11 cellular contexts compared by ENCODE assay signal in genomic region chrX:45761920-45762319, GRCh38.
DNase-seq lines count a peak whose midpoint lies in the region; ATAC-seq and TF ChIP-seq lines count a peak whose summit lies in the region.
"Had no signal": no experiment of that assay in that cellular context is flagged by ENCODE, and none has a peak within 500 bp of the region (broad histone marks: within the 10 kb centered on the region; RNA-seq: fewer than 3 reads in every experiment).

No MANE protein-coding gene starts in this region.

- peak overlapping the region; percentile 95 for H3K9ac ChIP-seq in skeletal muscle satellite cell (ENCODE audit: low read depth, low read length)

- no peaks in the 10 kb centered on the region for H3K27me3 ChIP-seq in skeletal muscle satellite cell (ENCODE audit: control insufficient read depth, insufficient read depth, low read length)

- H3K4me1 ChIP-seq in skeletal muscle satellite cell (ENCODE audit: control insufficient read depth, insufficient read depth, low read length), result peaks cover 65% of the 10 kb centered on the region

- H3K4me3 Mint-ChIP-seq in activated CD8-positive, alpha-beta memory T cell treated with anti-CD3 and anti-CD28 coated beads, Interleukin-2, amount 10 ng/mL, durations not matched to agents 7 days and 5 days, result peak overlapping the region; percentile 14

- CTCF ChIA-PET in activated CD8-positive, alpha-beta memory T cell treated with anti-CD3 and anti-CD28 coated beads, Interleukin-2, amount 10 ng/mL, durations not matched to agents 7 days and 5 days (lab: Charles Lee), result no interaction called here

- TF ChIP-seq CTCF in NB4 (IDR thresholded peaks at IDR 0.05; ENCODE audit: low read depth, low read length), result no peak

- H3K4me3 ChIP-seq in NB4 (ENCODE audit: low read depth, low read length) (peak overlapping the region; percentile 49), skeletal muscle satellite cell (ENCODE audit: low read length) (peak overlapping the region; percentile 39)

- no peaks in the 10 kb centered on the region for H3K9me3 ChIP-seq in skeletal muscle satellite cell (replicated peaks; ENCODE audit: low read length)

- peak overlapping the region; percentile 70 for H3K27ac Mint-ChIP-seq in activated CD8-positive, alpha-beta memory T cell treated with anti-CD3 and anti-CD28 coated beads, Interleukin-2, amount 10 ng/mL, durations not matched to agents 7 days and 5 days

- TF ChIP-seq POLR2A in NB4 (IDR thresholded peaks at IDR 0.05; ENCODE audit: extremely low read depth, insufficient read length), result no peak

- no peak for ATAC-seq in activated CD8-positive, alpha-beta memory T cell treated with anti-CD3 and anti-CD28 coated beads, Interleukin-2, amount 10 ng/mL, durations not matched to agents 7 days and 5 days
- no peak for ATAC-seq in esophagus mucosa

- H3K4me1 Mint-ChIP-seq in activated CD8-positive, alpha-beta memory T cell treated with anti-CD3 and anti-CD28 coated beads, Interleukin-2, amount 10 ng/mL, durations not matched to agents 7 days and 5 days, result peaks cover 67% of the 10 kb centered on the region

- DNase-seq in activated CD8-positive, alpha-beta memory T cell treated with anti-CD3 and anti-CD28 coated beads, Interleukin-2, amount 10 ng/mL, durations not matched to agents 7 days and 5 days, result no peak
- no peak for DNase-seq in activated CD8-positive, alpha-beta memory T cell treated with anti-CD3 and anti-CD28 coated beads, Interleukin-2, amount 50 U/mL, for 48 hours
- DNase-seq in NB4 (ENCODE audit: low read depth) (no peak), astrocyte of the hippocampus (ENCODE audit: low read depth, low spot score) (peak; percentile 23), midbrain (lab: John Stamatoyannopoulos, UW) (no peak), DMS114 treated with DMSO at 0.1 percent for 48 hours (lab: John Stamatoyannopoulos, UW; ENCODE audit: unreplicated experiment) (no peak)
- DNase-seq: occipital lobe, trophoblast cell had no signal

- no peaks in the 10 kb centered on the region for H3K27me3 Mint-ChIP-seq in activated CD8-positive, alpha-beta memory T cell treated with anti-CD3 and anti-CD28 coated beads, Interleukin-2, amount 10 ng/mL, durations not matched to agents 7 days and 5 days

- H3K9me3 Mint-ChIP-seq in activated CD8-positive, alpha-beta memory T cell treated with anti-CD3 and anti-CD28 coated beads, Interleukin-2, amount 10 ng/mL, durations not matched to agents 7 days and 5 days (ENCODE audit: low read depth), result no peaks in the 10 kb centered on the region
- H3K9me3 Mint-ChIP-seq: activated naive CD4-positive, alpha-beta T cell treated with anti-CD3 and anti-CD28 coated beads, Interleukin-2, amount 50 U/mL, for 72 hours had no signal

- peaks cover 49% of the 10 kb centered on the region for H3K36me3 Mint-ChIP-seq in activated CD8-positive, alpha-beta memory T cell treated with anti-CD3 and anti-CD28 coated beads, Interleukin-2, amount 10 ng/mL, durations not matched to agents 7 days and 5 days

- H3K36me3 ChIP-seq in skeletal muscle satellite cell (ENCODE audit: insufficient read depth, low read length), result peaks cover 73% of the 10 kb centered on the region

- H3K4me2 ChIP-seq in skeletal muscle satellite cell (ENCODE audit: low read length), result peak overlapping the region; percentile 74
